In the genomic region with DNA sequence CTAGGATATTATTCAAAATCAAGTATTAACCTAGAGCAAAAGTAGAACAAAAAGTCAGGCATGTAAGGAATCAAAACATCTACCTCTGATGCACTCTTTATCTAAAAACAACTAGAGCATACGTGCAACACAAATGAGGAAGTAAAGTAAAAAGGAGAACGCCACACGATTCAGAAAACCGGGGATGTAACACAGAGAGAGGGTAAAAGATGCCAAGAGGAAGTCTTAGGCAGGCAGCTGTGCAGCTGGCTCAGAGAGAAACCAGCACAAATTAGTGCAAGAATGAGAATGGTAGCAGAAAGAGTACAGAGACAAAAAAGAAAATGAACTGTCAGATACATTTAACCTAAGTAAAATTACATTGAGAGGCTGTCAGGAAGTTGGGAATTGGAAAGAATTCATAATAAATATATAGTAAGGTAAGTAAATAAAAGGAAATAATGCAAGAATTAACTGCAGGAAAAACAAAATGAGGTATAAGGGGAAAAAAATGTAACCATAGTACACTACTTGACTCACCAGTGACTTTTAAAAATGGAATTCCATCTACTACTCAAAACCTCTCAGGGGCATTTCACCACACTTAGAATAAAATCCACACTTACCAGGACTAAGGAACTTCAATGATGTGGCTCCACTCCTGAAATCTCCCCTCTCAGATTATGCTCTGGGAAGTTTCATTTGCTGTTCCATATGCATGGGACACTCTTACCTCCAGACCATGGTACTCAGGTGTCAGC, we compare ENCODE assay signal across 8 cellular contexts. TPM values are rescaled to one million over a fixed set of nuclear protein-coding genes. Genes with fewer than 3 reads are reported as not detected.
DNase-seq lines count a peak whose midpoint lies in the region; ATAC-seq and TF ChIP-seq lines count a peak whose summit lies in the region.

No MANE protein-coding gene starts in this region.

- H3K9me3 Mint-ChIP-seq in MCF 10A (ENCODE audit: unreplicated experiment): no peaks in the 10 kb centered on the region

- H3K27ac ChIP-seq in caudate nucleus (ENCODE audit: low read depth, low read length) (peak overlapping the region; percentile 36), prostate gland (no peak overlapping the region)

- no peak for TF ChIP-seq POLR2A in prostate gland (IDR thresholded peaks at IDR 0.05)

- H3K4me3 ChIP-seq in prostate gland: no peak overlapping the region

- no peaks in the 10 kb centered on the region for H3K4me1 Mint-ChIP-seq in MCF 10A (ENCODE audit: insufficient read depth, unreplicated experiment)

- ATAC-seq in GM21390 (IDR thresholded peaks at IDR 0.05; ENCODE audit: unreplicated experiment): peak; percentile 92
- peak; percentile 84 for ATAC-seq in HG03457 (IDR thresholded peaks at IDR 0.05; ENCODE audit: unreplicated experiment)

- no peaks in the 10 kb centered on the region for H3K9me3 ChIP-seq in prostate gland

- 92% methylated on average over 4 of the region's 4 CpGs for WGBS in prostate gland

- no peak overlapping the region for H3K4me3 Mint-ChIP-seq in MCF 10A (ENCODE audit: unreplicated experiment)

- intact Hi-C loops in prostate gland (cut with DNase I) (no loop called here), MCF 10A (cut with micrococcal nuclease) (no loop called here)

- H3K4me1 ChIP-seq in prostate gland (replicated peaks): no peaks in the 10 kb centered on the region

- POLR2A ChIA-PET in MCF 10A (lab: Yijun Ruan, JAX): interaction anchor here (1.2 kb wide), 1 partner anchor 23 kb away, joined by 4 read pairs; no protein-coding TSS in a partner anchor

- CTCF ChIA-PET in MCF 10A (lab: Yijun Ruan, JAX): interaction anchor here (0.6 to 1.1 kb wide), 2 partner anchors 33 to 77 kb away, joined by 3 read pairs; no protein-coding TSS in a partner anchor

- H3K27me3 Mint-ChIP-seq in MCF 10A (ENCODE audit: insufficient read depth, unreplicated experiment): peaks cover 21% of the 10 kb centered on the region

- H3K27me3 ChIP-seq in prostate gland (replicated peaks; ENCODE audit: insufficient read depth): no peaks in the 10 kb centered on the region

- no peak overlapping the region for H3K27ac Mint-ChIP-seq in MCF 10A (ENCODE audit: low read depth, unreplicated experiment)

- TF ChIP-seq CTCF in prostate gland (IDR thresholded peaks at IDR 0.05): no peak
- no peak for TF ChIP-seq CTCF in MCF 10A (IDR thresholded peaks at IDR 0.05; ENCODE audit: unreplicated experiment)

- DNase-seq in ELR (ENCODE audit: low read depth) (peak; percentile 70), caudate nucleus (lab: John Stamatoyannopoulos, UW) (no peak), prostate gland (ENCODE audit: low spot score) (no peak), RKO (ENCODE audit: low spot score) (no peak), HT-29 (ENCODE audit: low spot score) (no peak), MCF 10A (ENCODE audit: unreplicated experiment) (no peak)

- BruUV-seq in MCF 10A (replicated peaks; lab: Mats Ljungman, UMichigan): no TSS peak

- H3K36me3 ChIP-seq in prostate gland: no peaks in the 10 kb centered on the region

- no peaks in the 10 kb centered on the region for H3K36me3 Mint-ChIP-seq in MCF 10A (ENCODE audit: insufficient read depth, unreplicated experiment)

RNA-seq across cellular contexts. Expression of a gene that starts 17.1 kb away (rescaled TPM):
- total RNA-seq in prostate gland (10 to 100 TPM in 1 of 2 donors, under 1 TPM in 1; 0.59 to 43.1 TPM), MCF 10A (2022) (0.12 and 0.20 TPM in 2 replicates)
- not detected in 2 replicates for total RNA-seq in HT-29 (2014; rRNA removed; shearing (Covaris generic))
